ENCODE assay signal across 13 cellular contexts in genomic region chr17:49224997-49225337, GRCh38. TPM values are rescaled to one million over a fixed set of nuclear protein-coding genes. Genes with fewer than 3 reads are reported as not detected.
A peak's percentile ranks its signal among the peaks of the same experiment; 100 is the strongest.
DNase-seq lines count a peak whose midpoint lies in the region; ATAC-seq and TF ChIP-seq lines count a peak whose summit lies in the region.
"Had no signal": no experiment of that assay in that cellular context is flagged by ENCODE, and none has a peak within 500 bp of the region (broad histone marks: within the 10 kb centered on the region; RNA-seq: fewer than 3 reads in every experiment).

No MANE protein-coding gene starts in this region.

- peak overlapping the region in 1 of 2 experiments; percentile 6 for H3K23ac ChIP-seq in mesenchymal stem cell (ENCODE audit: low read length in 2 of 2)

- H3K27ac ChIP-seq in heart right ventricle = peak overlapping the region in 1 of 10 donors; percentile 20
- H3K27ac ChIP-seq in mesenchymal stem cell (ENCODE audit: low read length, poor library complexity, severe bottlenecking) = no peak overlapping the region
- H3K27ac ChIP-seq in thymus (ENCODE audit: low read depth) = no peak overlapping the region
- H3K27ac ChIP-seq: sigmoid colon had no signal

- no peak overlapping the region for H3K18ac ChIP-seq in mesenchymal stem cell (ENCODE audit: low read depth in 1 of 2, low read length in 2 of 2)

- ATAC-seq in heart right ventricle (peak in 2 of 8 donors; percentile 5 to 8), Right ventricle myocardium inferior (no peak)
- ATAC-seq: Panc1 had no signal

- H2BK12ac ChIP-seq in mesenchymal stem cell (ENCODE audit: low read length in 2 of 2) = no peak overlapping the region

- intact Hi-C loops in heart right ventricle (cut with DNase I) = loop anchor here (5.0 to 10.0 kb wide), 7 partner anchors 33 to 170 kb away; no protein-coding TSS in a partner anchor
- intact Hi-C loops in Right ventricle myocardium inferior (cut with DNase I) = loop anchor here (5.0 kb wide), 1 partner anchor 67 kb away; no protein-coding TSS in a partner anchor

- H3K9me3 ChIP-seq in heart right ventricle = no peaks in the 10 kb centered on the region
- H3K9me3 ChIP-seq in mesenchymal stem cell (ENCODE audit: control insufficient read depth, low read length) = no peaks in the 10 kb centered on the region
- no peaks in the 10 kb centered on the region for H3K9me3 ChIP-seq in thymus (ENCODE audit: control insufficient read depth)
- H3K9me3 ChIP-seq: sigmoid colon had no signal

- H3K27me3 ChIP-seq in heart right ventricle = peaks cover 0 to 66% (median 48%) of the 10 kb centered on the region in 7 donors
- peaks cover 50 to 81% of the 10 kb centered on the region in 2 experiments for H3K27me3 ChIP-seq in mesenchymal stem cell (ENCODE audit: control insufficient read depth in 1 of 2, insufficient read depth in 1 of 2, low read length in 2 of 2)
- H3K27me3 ChIP-seq in thymus (ENCODE audit: control insufficient read depth, insufficient read depth) = peaks cover 47% of the 10 kb centered on the region

- H3K9me3 Mint-ChIP-seq in activated naive CD8-positive, alpha-beta T cell (ENCODE audit: low read depth) = no peaks in the 10 kb centered on the region

- no peak overlapping the region for H2AFZ ChIP-seq in mesenchymal stem cell (ENCODE audit: low read depth, low read length)

- no peak overlapping the region for H4K91ac ChIP-seq in mesenchymal stem cell (ENCODE audit: low read length)

- H3K4me1 Mint-ChIP-seq in activated naive CD8-positive, alpha-beta T cell (ENCODE audit: low read depth) = peaks cover 23% of the 10 kb centered on the region

- no peak overlapping the region for H3K4ac ChIP-seq in mesenchymal stem cell (ENCODE audit: low read depth in 1 of 2, low read length in 2 of 2)

- peak overlapping the region; percentile 70 for H3K4me3 Mint-ChIP-seq in activated naive CD8-positive, alpha-beta T cell

- no peak overlapping the region for H2BK120ac ChIP-seq in mesenchymal stem cell (ENCODE audit: low read depth, low read length)

- H3K79me1 ChIP-seq in mesenchymal stem cell (replicated peaks; ENCODE audit: low read length, poor library complexity, severe bottlenecking) = no peaks in the 10 kb centered on the region

- H3K27me3 Mint-ChIP-seq in activated naive CD8-positive, alpha-beta T cell = peaks cover 5% of the 10 kb centered on the region

- no peak overlapping the region for H4K8ac ChIP-seq in mesenchymal stem cell (ENCODE audit: low read length)

- H3K36me3 ChIP-seq in heart right ventricle (peaks cover 0 to 15% (median 0%) of the 10 kb centered on the region in 9 donors), mesenchymal stem cell (ENCODE audit: control insufficient read depth in 1 of 2, insufficient read depth in 2 of 2, low read depth in 1 of 2, low read length in 2 of 2) (peaks cover 0 to 5% of the 10 kb centered on the region in 2 experiments), thymus (ENCODE audit: control insufficient read depth, insufficient read depth) (no peaks in the 10 kb centered on the region)
- H3K36me3 ChIP-seq: sigmoid colon had no signal

- no peaks in the 10 kb centered on the region for H3K36me3 Mint-ChIP-seq in activated naive CD8-positive, alpha-beta T cell

- H3K4me1 ChIP-seq in heart right ventricle (peaks cover 2 to 43% (median 32%) of the 10 kb centered on the region in 9 donors), mesenchymal stem cell (ENCODE audit: control insufficient read depth, insufficient read depth, low read depth, low read length) (peaks cover 22% of the 10 kb centered on the region), thymus (ENCODE audit: control insufficient read depth, insufficient read depth, low read length) (peaks cover 19% of the 10 kb centered on the region)

- no peak overlapping the region for H2AK5ac ChIP-seq in mesenchymal stem cell (ENCODE audit: low read length, severe bottlenecking)

- no peak overlapping the region for H3K9ac ChIP-seq in mesenchymal stem cell (ENCODE audit: low read length)

- no peak overlapping the region for H2BK5ac ChIP-seq in mesenchymal stem cell (ENCODE audit: low read depth, low read length, poor library complexity, severe bottlenecking)

- 9 to 20% methylated on average over 11 of the region's 11 CpGs for WGBS in heart right ventricle, 2 donors
- WGBS in mesenchymal stem cell = 50% methylated on average over 4 of the region's 11 CpGs
- 28% methylated on average over 11 of the region's 11 CpGs for WGBS in thymus

- no peak overlapping the region for H2BK15ac ChIP-seq in mesenchymal stem cell (ENCODE audit: low read depth, poor library complexity, severe bottlenecking)

- TF ChIP-seq CTCF in heart right ventricle (IDR thresholded peaks at IDR 0.05) = no peak

- DNase-seq in heart right ventricle (no peak), Right ventricle myocardium inferior (ENCODE audit: missing footprints) (no peak), mesenchymal stem cell (no peak), NCI-H226 (no peak), islet precursor cell (no peak)
- DNase-seq in stimulated activated naive CD4-positive, alpha-beta T cell treated with Interleukin-2 at 50 U/mL for 16 hours (lab: John Stamatoyannopoulos, UW) = no peak
- DNase-seq: sigmoid colon had no signal

- no peak overlapping the region for H3K14ac ChIP-seq in mesenchymal stem cell (ENCODE audit: low read length in 2 of 2)

- H3K4me3 ChIP-seq in heart right ventricle = peak overlapping the region in 8 of 10 donors; percentile 6 to 41 (median 36)
- H3K4me3 ChIP-seq in mesenchymal stem cell (ENCODE audit: insufficient read depth in 1 of 2, low read depth in 1 of 2, low read length in 2 of 2) = peak overlapping the region in 1 of 2 experiments; percentile 11
- peak overlapping the region; percentile 30 for H3K4me3 ChIP-seq in thymus (ENCODE audit: low read length)
- H3K4me3 ChIP-seq: lung had no signal

- H3K27ac Mint-ChIP-seq in activated naive CD8-positive, alpha-beta T cell = no peak overlapping the region

- peak overlapping the region; percentile 70 for H3K4me2 ChIP-seq in mesenchymal stem cell (ENCODE audit: low read length, poor library complexity, severe bottlenecking)

RNA-seq across cellular contexts. Expression of gene PHOSPHO1, which starts 5.6 kb away (rescaled TPM):
- total RNA-seq in heart right ventricle = 1 to 10 TPM in 4 of 10 donors, under 1 TPM in 6; 0.14 to 1.9 (median 0.49) TPM
- 1 to 10 TPM in 1 of 2 donors, under 1 TPM in 1; 0.52 to 1.1 TPM for polyA plus RNA-seq in heart right ventricle
- total RNA-seq in Right ventricle myocardium inferior = 0.78 TPM
- 0.77 TPM for polyA plus RNA-seq in mesenchymal stem cell (2013, experiment 1 of 2)
- 0.81 TPM for polyA plus RNA-seq in mesenchymal stem cell (2013, experiment 2 of 2)
- 0.50 TPM for polyA plus RNA-seq in thymus
- total RNA-seq: sigmoid colon had no signal

RNA-seq across cellular contexts. Expression of gene ABI3, which starts 14.5 kb away (rescaled TPM):
- 10 to 100 TPM in 1 of 10 donors, 1 to 10 TPM in 9; 2.3 to 10.8 (median 4.8) TPM for total RNA-seq in heart right ventricle
- polyA plus RNA-seq in heart right ventricle = 10 to 100 TPM in 1 of 2 donors, 1 to 10 TPM in 1; 6.2 to 10.3 TPM
- total RNA-seq in Right ventricle myocardium inferior = 6.3 TPM
- polyA plus RNA-seq in mesenchymal stem cell (2013, experiment 1 of 2) = 1.5 TPM
- polyA plus RNA-seq in mesenchymal stem cell (2013, experiment 2 of 2) = 1.8 TPM
- polyA plus RNA-seq in thymus = 12.6 TPM
- total RNA-seq: H4 had no signal

RNA-seq across cellular contexts. Expression of gene GNGT2, which starts 14.6 kb away (rescaled TPM):
- total RNA-seq in heart right ventricle (1 to 10 TPM in 5 of 10 donors, under 1 TPM in 4, not detected in 1; 0.32 to 2.6 (median 1.3) TPM), Right ventricle myocardium inferior (2.5 TPM)
- polyA plus RNA-seq in heart right ventricle (1 to 10 TPM; 2.7 to 4.6 TPM), thymus (10.8 TPM)
- 0.64 TPM for polyA plus RNA-seq in mesenchymal stem cell (2013, experiment 1 of 2)
- polyA plus RNA-seq in mesenchymal stem cell (2013, experiment 2 of 2) = 0.75 TPM
- total RNA-seq: fibroblast of villous mesenchyme had no signal
